In the genomic region with DNA sequence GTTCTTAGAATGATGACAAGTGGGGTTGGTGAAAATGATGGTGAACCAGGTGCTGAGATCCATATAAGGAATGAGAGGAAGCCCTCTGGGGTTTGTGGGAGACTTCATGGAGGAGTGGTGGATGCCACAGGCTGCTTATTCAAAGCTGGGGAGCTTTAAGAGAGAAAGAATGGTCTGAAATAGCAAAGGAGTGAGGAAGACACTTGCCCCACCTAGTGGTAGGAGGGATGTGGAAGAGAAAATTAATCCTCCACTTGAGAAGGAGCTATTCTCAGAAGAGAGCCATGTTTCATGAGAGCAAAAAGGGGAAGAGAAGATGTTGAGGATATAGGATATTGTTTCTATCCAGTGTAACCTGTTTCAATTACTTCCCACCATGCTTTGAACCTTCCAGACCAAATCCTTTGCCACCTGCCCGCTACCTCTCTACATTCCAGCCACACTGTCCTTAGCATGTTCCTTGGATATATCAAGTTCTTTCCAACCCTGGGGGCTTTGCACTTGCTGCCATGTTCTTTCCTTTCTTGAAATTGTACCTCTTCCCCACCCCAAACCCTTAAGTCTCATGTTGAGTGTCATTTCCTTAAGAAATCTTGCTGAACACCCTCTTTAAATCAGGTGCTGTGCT, we compare ENCODE assay signal across 8 cellular contexts. TPM values are rescaled to one million over a fixed set of nuclear protein-coding genes. Genes with fewer than 3 reads are reported as not detected.
A peak's percentile ranks its signal among the peaks of the same experiment; 100 is the strongest.
DNase-seq lines count a peak whose midpoint lies in the region; ATAC-seq and TF ChIP-seq lines count a peak whose summit lies in the region.

No MANE protein-coding gene starts in this region.

- ATAC-seq in left lung = peak; percentile 47
- ATAC-seq in HG02870 (IDR thresholded peaks at IDR 0.05; ENCODE audit: unreplicated experiment) = no peak
- ATAC-seq in HG03521 (IDR thresholded peaks at IDR 0.05; ENCODE audit: unreplicated experiment) = no peak

- DNase-seq in DMS79 treated with DMSO at 0.1 percent for 48 hours (lab: John Stamatoyannopoulos, UW) (peak; percentile 4), DMS79 (lab: John Stamatoyannopoulos, UW) (no peak), H7 (peak; percentile 82), NCI-H460 (ENCODE audit: extremely low read depth, low read depth) (peak; percentile 31), astrocyte of the hippocampus (ENCODE audit: low read depth, low spot score) (peak; percentile 53), left lung (no peak)

- H3K9me3 ChIP-seq in left lung = no peaks in the 10 kb centered on the region

- H3K36me3 ChIP-seq in H7 (replicated peaks; ENCODE audit: control insufficient read depth, insufficient read depth, low read length) (no peaks in the 10 kb centered on the region), left lung (no peaks in the 10 kb centered on the region)

- H3K27me3 ChIP-seq in H7 (ENCODE audit: control insufficient read depth, insufficient read depth, low read length) (no peaks in the 10 kb centered on the region), left lung (no peaks in the 10 kb centered on the region)

- H3K4me3 ChIP-seq in H7 (ENCODE audit: insufficient read depth, low read depth, low read length) = no peak overlapping the region
- no peak overlapping the region for H3K4me3 ChIP-seq in left lung

- TF ChIP-seq CTCF in left lung (IDR thresholded peaks at IDR 0.05) = peak; percentile 41 to 56

- intact Hi-C loops in left lung (cut with DNase I) = loop anchor here in 1 of 2 donors (5.0 kb wide), 1 partner anchor 61 kb away; no protein-coding TSS in a partner anchor

- no peak overlapping the region for H3K27ac ChIP-seq in left lung

- peaks cover 2 to 15% of the 10 kb centered on the region in 2 donors for H3K4me1 ChIP-seq in left lung

RNA-seq across cellular contexts. Expression of gene ZNF648, which starts 19.6 kb away (rescaled TPM):
- 0.21 and 0.26 TPM in 2 replicates for total RNA-seq in H7 (2014; rRNA removed; shearing (Covaris generic))
- not detected in 2 replicates for total RNA-seq in NCI-H460 (2014; rRNA removed; shearing (Covaris generic))
- not detected in 2 replicates for polyA plus RNA-seq in NCI-H460 (2014; cell fraction: nucleus; rRNA removed)
- total RNA-seq in left lung = under 1 TPM in 1 of 2 donors, not detected in 1; 0.10 TPM

Comparison
In these comparisons a context has a peak if more than half of its experiments do, and no peak if none do; other contexts are left out.
1. DNase-seq: peak in DMS79 treated with DMSO at 0.1 percent for 48 hours (single experiment), H7 (single experiment), NCI-H460 (single experiment) and astrocyte of the hippocampus (single experiment); none in DMS79 (single experiment) and left lung (0 of 2).